ENCODE assay signal across 17 cellular contexts in the genomic region with DNA sequence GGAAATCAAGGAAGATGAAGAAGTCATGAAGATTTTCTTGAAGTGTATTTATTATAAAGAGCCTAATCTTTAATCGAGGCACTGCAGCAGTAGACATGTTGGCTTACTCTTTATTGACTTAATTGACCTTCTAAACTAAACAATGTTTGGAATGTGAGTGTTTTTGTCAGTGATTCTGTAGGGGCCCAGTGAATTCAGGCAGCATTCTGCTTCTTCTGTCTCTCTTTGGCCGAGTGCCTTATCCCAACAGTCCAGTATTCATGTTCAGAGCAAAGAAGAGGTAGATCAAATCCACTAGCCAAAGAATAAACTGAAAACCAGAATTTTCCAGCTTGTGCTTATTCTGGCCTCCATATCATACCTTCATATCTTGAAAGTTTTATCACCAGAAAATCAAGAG. TPM values are rescaled to one million over a fixed set of nuclear protein-coding genes. Genes with fewer than 3 reads are reported as not detected.
DNase-seq lines count a peak whose midpoint lies in the region; ATAC-seq and TF ChIP-seq lines count a peak whose summit lies in the region.
"Had no signal": no experiment of that assay in that cellular context is flagged by ENCODE, and none has a peak within 500 bp of the region (broad histone marks: within the 10 kb centered on the region; RNA-seq: fewer than 3 reads in every experiment).

No MANE protein-coding gene starts in this region.

- H3K27ac Mint-ChIP-seq in stimulated activated naive CD8-positive, alpha-beta T cell treated with anti-CD3 and anti-CD28 coated beads, Interleukin-15, Interleukin-2, amounts not matched to agents 100 ng/mL and 50 ng/mL, for 24 hours = peak overlapping the region; percentile 63
- H3K27ac Mint-ChIP-seq in stimulated activated naive CD8-positive, alpha-beta T cell treated with anti-CD3 and anti-CD28 coated beads, Interleukin-15, amount 100 ng/mL, for 72 hours = no peak overlapping the region
- peak overlapping the region; percentile 66 for H3K27ac Mint-ChIP-seq in mesothelial cell of epicardium
- H3K27ac Mint-ChIP-seq: activated CD8-positive, alpha-beta T cell treated with anti-CD3 and anti-CD28 coated beads, Interleukin-2, amount 10 ng/mL, durations not matched to agents 7 days and 5 days had no signal

- peaks cover 20% of the 10 kb centered on the region for H3K36me3 Mint-ChIP-seq in stimulated activated naive CD8-positive, alpha-beta T cell treated with anti-CD3 and anti-CD28 coated beads, Interleukin-15, Interleukin-2, amounts not matched to agents 100 ng/mL and 50 ng/mL, for 24 hours (ENCODE audit: low read depth)
- H3K36me3 Mint-ChIP-seq in mesothelial cell of epicardium = peaks cover 2% of the 10 kb centered on the region

- ATAC-seq in stimulated activated naive CD8-positive, alpha-beta T cell treated with anti-CD3 and anti-CD28 coated beads, Interleukin-15, amount 100 ng/mL, for 72 hours = no peak
- ATAC-seq in HG03039 (IDR thresholded peaks at IDR 0.05; ENCODE audit: unreplicated experiment) = no peak
- ATAC-seq: activated CD8-positive, alpha-beta T cell treated with anti-CD3 and anti-CD28 coated beads, Interleukin-2, amount 10 ng/mL, durations not matched to agents 7 days and 5 days had no signal

- no peak overlapping the region for H3K4me3 Mint-ChIP-seq in stimulated activated naive CD8-positive, alpha-beta T cell treated with anti-CD3 and anti-CD28 coated beads, Interleukin-15, Interleukin-2, amounts not matched to agents 100 ng/mL and 50 ng/mL, for 24 hours
- no peak overlapping the region for H3K4me3 Mint-ChIP-seq in stimulated activated naive CD8-positive, alpha-beta T cell treated with anti-CD3 and anti-CD28 coated beads, Interleukin-15, amount 100 ng/mL, for 72 hours
- no peak overlapping the region for H3K4me3 Mint-ChIP-seq in mesothelial cell of epicardium
- H3K4me3 Mint-ChIP-seq: activated CD8-positive, alpha-beta T cell treated with anti-CD3 and anti-CD28 coated beads, Interleukin-2, amount 10 ng/mL, durations not matched to agents 7 days and 5 days had no signal

- H3K4me1 Mint-ChIP-seq in stimulated activated naive CD8-positive, alpha-beta T cell treated with anti-CD3 and anti-CD28 coated beads, Interleukin-15, Interleukin-2, amounts not matched to agents 100 ng/mL and 50 ng/mL, for 24 hours (ENCODE audit: low read depth) = peaks cover 49% of the 10 kb centered on the region
- peaks cover 26% of the 10 kb centered on the region for H3K4me1 Mint-ChIP-seq in stimulated activated naive CD8-positive, alpha-beta T cell treated with anti-CD3 and anti-CD28 coated beads, Interleukin-15, amount 100 ng/mL, for 72 hours
- H3K4me1 Mint-ChIP-seq in mesothelial cell of epicardium = peaks cover 25% of the 10 kb centered on the region

- no peak for TF ChIP-seq CTCF in choroid plexus epithelial cell (conservative IDR thresholded peaks at IDR 0.05; ENCODE audit: low read depth, low read length)
- no peak for TF ChIP-seq CTCF in mesothelial cell of epicardium (IDR thresholded peaks at IDR 0.05; ENCODE audit: unreplicated experiment)

- H3K9me3 Mint-ChIP-seq in stimulated activated naive CD8-positive, alpha-beta T cell treated with anti-CD3 and anti-CD28 coated beads, Interleukin-15, Interleukin-2, amounts not matched to agents 100 ng/mL and 50 ng/mL, for 24 hours = no peaks in the 10 kb centered on the region
- H3K9me3 Mint-ChIP-seq in stimulated activated naive CD8-positive, alpha-beta T cell treated with anti-CD3 and anti-CD28 coated beads, Interleukin-15, amount 100 ng/mL, for 72 hours = no peaks in the 10 kb centered on the region
- H3K9me3 Mint-ChIP-seq in mesothelial cell of epicardium = no peaks in the 10 kb centered on the region

- H3K27me3 Mint-ChIP-seq in stimulated activated naive CD8-positive, alpha-beta T cell treated with anti-CD3 and anti-CD28 coated beads, Interleukin-15, Interleukin-2, amounts not matched to agents 100 ng/mL and 50 ng/mL, for 24 hours = no peaks in the 10 kb centered on the region
- H3K27me3 Mint-ChIP-seq in stimulated activated naive CD8-positive, alpha-beta T cell treated with anti-CD3 and anti-CD28 coated beads, Interleukin-15, amount 100 ng/mL, for 72 hours = no peaks in the 10 kb centered on the region
- no peaks in the 10 kb centered on the region for H3K27me3 Mint-ChIP-seq in mesothelial cell of epicardium (ENCODE audit: low read depth)

- no peak for DNase-seq in stimulated activated naive CD8-positive, alpha-beta T cell treated with anti-CD3 and anti-CD28 coated beads, Interleukin-15, amount 100 ng/mL, for 72 hours
- peak; percentile 69 for DNase-seq in choroid plexus epithelial cell (ENCODE audit: low read depth)
- DNase-seq in mesothelial cell of epicardium (ENCODE audit: low spot score in 2 of 2, unreplicated experiment in 2 of 2) = no peak
- DNase-seq in occipital lobe (lab: John Stamatoyannopoulos, UW) = no peak
- DNase-seq in NCI-H2171 treated with DMSO at 0.1 percent for 48 hours (lab: John Stamatoyannopoulos, UW) = no peak
- no peak for DNase-seq in NCI-H1048 (lab: John Stamatoyannopoulos, UW)
- DNase-seq: activated CD8-positive, alpha-beta T cell treated with anti-CD3 and anti-CD28 coated beads, Interleukin-2, amount 10 ng/mL, durations not matched to agents 7 days and 5 days; activated naive CD4-positive, alpha-beta T cell treated with Interleukin-2 at 50 U/mL for 16 hours; NCI-H1436 treated with DMSO at 0.1 percent for 48 hours; NCI-H526 treated with DMSO at 0.1 percent for 48 hours; RPMI8226; stimulated activated CD4-positive, alpha-beta T cell treated with anti-CD3 and anti-CD28 coated beads, Interleukin-1b, Interleukin-23, amount 100 ng/mL, for 48 hours; T1000 had no signal

- no peak overlapping the region for H3K4me3 ChIP-seq in choroid plexus epithelial cell (ENCODE audit: low read depth, low read length)
- H3K4me3 ChIP-seq: BLaER1 had no signal

RNA-seq across cellular contexts. Expression of gene RLBP1, which starts 55.7 kb away (rescaled TPM):
- total RNA-seq in mesothelial cell of epicardium = not detected in 3 replicates
- 2.3 TPM for total RNA-seq in occipital lobe
- total RNA-seq: activated CD8-positive, alpha-beta T cell treated with anti-CD3 and anti-CD28 coated beads, Interleukin-2, amount 10 ng/mL, durations not matched to agents 7 days and 5 days; posterior vena cava had no signal

Comparison
In these comparisons a context has a peak if more than half of its experiments do, and no peak if none do; other contexts are left out.
1. H3K27ac Mint-ChIP-seq: peak in stimulated activated naive CD8-positive, alpha-beta T cell treated with anti-CD3 and anti-CD28 coated beads, Interleukin-15, Interleukin-2, amounts not matched to agents 100 ng/mL and 50 ng/mL, for 24 hours (single experiment) and mesothelial cell of epicardium (single experiment); none in stimulated activated naive CD8-positive, alpha-beta T cell treated with anti-CD3 and anti-CD28 coated beads, Interleukin-15, amount 100 ng/mL, for 72 hours (0 of 2).